In genomic region chr5:42992035-42992570, GRCh38 we compare ENCODE assay signal across 8 cellular contexts. TPM values are rescaled to one million over a fixed set of nuclear protein-coding genes. Genes with fewer than 3 reads are reported as not detected.
DNase-seq lines count a peak whose midpoint lies in the region; ATAC-seq and TF ChIP-seq lines count a peak whose summit lies in the region.

No MANE protein-coding gene starts in this region.

- peaks cover 68% of the 10 kb centered on the region for H3K27me3 ChIP-seq in mucosa of stomach (ENCODE audit: control insufficient read depth, insufficient read depth, low read length)

- H3K4me1 ChIP-seq in mucosa of stomach (ENCODE audit: control insufficient read depth, insufficient read depth, low read length) = peaks cover 13% of the 10 kb centered on the region

- H3K9ac ChIP-seq in mucosa of stomach (ENCODE audit: low read length) = peak overlapping the region; percentile 18

- H3K4me3 ChIP-seq in epithelial cell of esophagus (ENCODE audit: low read length) (peak overlapping the region; percentile 59), mucosa of stomach (ENCODE audit: low read length) (peak overlapping the region; percentile 22)

- no peaks in the 10 kb centered on the region for H3K9me3 ChIP-seq in mucosa of stomach (ENCODE audit: control insufficient read depth, low read length)

- H3K36me3 ChIP-seq in mucosa of stomach (ENCODE audit: control insufficient read depth, insufficient read depth, low read length) = no peaks in the 10 kb centered on the region

- DNase-seq in NCI-H187 (lab: John Stamatoyannopoulos, UW) (peak; percentile 60 to 73), NCI-H187 treated with DMSO at 0.1 percent for 48 hours (lab: John Stamatoyannopoulos, UW) (no peak), NCI-H460 (ENCODE audit: extremely low read depth, low read depth) (peak; percentile 93), epithelial cell of esophagus (ENCODE audit: low read depth) (peak; percentile 81)
- DNase-seq in activated CD8-positive, alpha-beta memory T cell treated with anti-CD3 and anti-CD28 coated beads for 24 hours = peak; percentile 91
- peak; percentile 47 to 52 for DNase-seq in stimulated activated CD8-positive, alpha-beta memory T cell treated with anti-CD3 and anti-CD28 coated beads, Interleukin-7, amount 100 ng/mL, for 1 hour (ENCODE audit: low read depth in 2 of 2)

- peak; percentile 27 for ATAC-seq in HG03060 (IDR thresholded peaks at IDR 0.05; ENCODE audit: low read depth, unreplicated experiment)

- TF ChIP-seq CTCF in epithelial cell of esophagus (IDR thresholded peaks at IDR 0.05; ENCODE audit: insufficient read depth, low read depth, low read length, missing control alignments) = no peak

RNA-seq across cellular contexts. Expression of gene ANXA2R, which starts 48.0 kb away (rescaled TPM):
- 4.6 TPM in 2 replicates for total RNA-seq in NCI-H460 (2014; rRNA removed; shearing (Covaris generic))
- 5.2 and 6.9 TPM in 2 replicates for polyA plus RNA-seq in NCI-H460 (2014; cell fraction: nucleus; rRNA removed)
